1 cellular context compared by ENCODE assay signal in the genomic region with DNA sequence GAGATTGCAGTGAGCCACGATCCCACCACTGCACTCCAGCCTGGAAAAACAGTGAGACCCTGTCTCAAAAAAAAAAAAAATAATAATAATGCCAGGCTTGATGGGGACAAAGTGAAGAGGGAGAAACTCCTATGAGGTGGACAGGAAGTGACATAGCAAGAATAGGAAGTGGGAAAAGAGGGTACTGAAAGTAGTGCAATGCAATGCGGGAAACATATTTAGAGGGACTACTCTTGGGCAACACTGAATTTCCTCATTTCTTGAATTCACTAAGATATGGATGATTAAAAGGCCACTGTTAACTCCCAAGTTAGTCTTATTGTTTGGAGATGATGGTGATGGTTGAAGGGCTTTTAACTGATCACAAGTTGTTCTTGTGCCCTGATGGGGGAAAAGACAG.
A peak's percentile ranks its signal among the peaks of the same experiment; 100 is the strongest.
TF ChIP-seq lines count a peak whose summit lies in the region.

No MANE protein-coding gene starts in this region.

TF ChIP-seq in K562, 482 proteins besides CTCF, POLR2A, EP300 and RAD21:
- TF ChIP-seq GABPA (tag; conservative IDR thresholded peaks at IDR 0.05; ENCODE audit: low read depth) (0 out of 2 replicates have a peak, but pooled peaks have one; percentile 20), ZNF699 (CRISPR knock-in tag; IDR thresholded peaks at IDR 0.05; ENCODE audit: insufficient replicate concordance) (no peak)
TF ChIP-seq in K562: peak in this region for 1.
